13 cellular contexts compared by ENCODE assay signal in genomic region chr2:27041708-27042107, GRCh38. TPM values are rescaled to one million over a fixed set of nuclear protein-coding genes. Genes with fewer than 3 reads are reported as not detected.
DNase-seq lines count a peak whose midpoint lies in the region; ATAC-seq and TF ChIP-seq lines count a peak whose summit lies in the region.
"Had no signal": no experiment of that assay in that cellular context is flagged by ENCODE, and none has a peak within 500 bp of the region (broad histone marks: within the 10 kb centered on the region; RNA-seq: fewer than 3 reads in every experiment).

No MANE protein-coding gene starts in this region.

- no peaks in the 10 kb centered on the region for H3K9me2 ChIP-seq in SK-N-SH

- peak overlapping the region; percentile 50 for H3K4me2 ChIP-seq in parathyroid adenoma (ENCODE audit: low read length)
- H3K4me2 ChIP-seq in SK-N-SH: no peak overlapping the region

- peaks cover 6% of the 10 kb centered on the region for H3K36me3 Mint-ChIP-seq in T-helper 17 cell (ENCODE audit: low read depth)

- no peaks in the 10 kb centered on the region for H4K20me1 ChIP-seq in SK-N-SH (ENCODE audit: insufficient read depth)

- H3K4me1 Mint-ChIP-seq in T-helper 17 cell: peaks cover 5% of the 10 kb centered on the region

- H3K9me3 ChIP-seq in T-helper 17 cell (ENCODE audit: control insufficient read depth, low read length, poor library complexity, severe bottlenecking): no peaks in the 10 kb centered on the region
- no peaks in the 10 kb centered on the region for H3K9me3 ChIP-seq in parathyroid adenoma (ENCODE audit: control insufficient read depth, low read length)
- no peaks in the 10 kb centered on the region for H3K9me3 ChIP-seq in right lobe of liver
- no peaks in the 10 kb centered on the region for H3K9me3 ChIP-seq in SK-N-SH

- no peak for TF ChIP-seq CTCF in parathyroid adenoma (IDR thresholded peaks at IDR 0.05)
- TF ChIP-seq CTCF in right lobe of liver (IDR thresholded peaks at IDR 0.05): no peak
- TF ChIP-seq CTCF in SK-N-SH (IDR thresholded peaks at IDR 0.05): no peak

- POLR2A ChIA-PET in SK-N-SH (lab: Yijun Ruan, JAX): no interaction called here

- peak overlapping the region; percentile 68 for H3K27ac Mint-ChIP-seq in T-helper 17 cell

- intact Hi-C loops in right lobe of liver (cut with DNase I): no loop called here

- H3K9ac ChIP-seq in parathyroid adenoma (no peak overlapping the region), SK-N-SH (no peak overlapping the region)

- peaks cover 15% of the 10 kb centered on the region for H3F3A ChIP-seq in SK-N-SH (replicated peaks; ENCODE audit: insufficient read depth)

- H3K27ac ChIP-seq in parathyroid adenoma: peak overlapping the region; percentile 72
- no peak overlapping the region for H3K27ac ChIP-seq in right lobe of liver
- H3K27ac ChIP-seq in SK-N-SH (ENCODE audit: low read depth in 2 of 2, low read length in 1 of 2): no peak overlapping the region

- peak; percentile 63 for DNase-seq in EH (ENCODE audit: low read depth)
- DNase-seq in T-helper 17 cell: no peak
- DNase-seq in DMS53 (lab: John Stamatoyannopoulos, UW): no peak
- no peak for DNase-seq in right lobe of liver
- no peak for DNase-seq in cortex of kidney (lab: John Stamatoyannopoulos, UW)
- no peak for DNase-seq in SK-N-SH
- DNase-seq: activated T-cell treated with anti-CD3 and anti-CD28 coated beads, Interleukin-2, amount 50 U/mL, for 48 hours; DMS 273 treated with DMSO at 0.1 percent for 48 hours; GOT3; NCI-H1436 treated with DMSO at 0.1 percent for 48 hours; T1000 had no signal

- TF ChIP-seq RAD21 in SK-N-SH (IDR thresholded peaks at IDR 0.05; ENCODE audit: low read length): no peak

- WGBS in right lobe of liver (ENCODE audit: insufficient coverage, low coverage, low lambda C conversion rate, missing lambda C conversion rate): 74% methylated on average over 5 of the region's 5 CpGs
- WGBS in SK-N-SH (ENCODE audit: low lambda C conversion rate): 90% methylated on average over 5 of the region's 5 CpGs

- H3K4me3 Mint-ChIP-seq in T-helper 17 cell: no peak overlapping the region

- H3K4me1 ChIP-seq in parathyroid adenoma (peaks cover 14% of the 10 kb centered on the region), right lobe of liver (no peaks in the 10 kb centered on the region), SK-N-SH (ENCODE audit: control insufficient read depth in 1 of 2, insufficient read depth in 2 of 2, low read depth in 1 of 2, low read length in 1 of 2) (peaks cover 0 to 7% of the 10 kb centered on the region in 2 experiments; a peak in 1 of 4 replicates)

- H3K27me3 Mint-ChIP-seq in T-helper 17 cell: no peaks in the 10 kb centered on the region

- H3K36me3 ChIP-seq in parathyroid adenoma (ENCODE audit: control insufficient read depth, insufficient read depth, low read length): no peaks in the 10 kb centered on the region
- peaks cover 5 to 53% (median 30%) of the 10 kb centered on the region in 4 donors for H3K36me3 ChIP-seq in right lobe of liver
- peaks cover 10 to 62% of the 10 kb centered on the region in 2 experiments for H3K36me3 ChIP-seq in SK-N-SH (replicated peaks in 1 of 2; ENCODE audit: control insufficient read depth in 1 of 2, insufficient read depth in 2 of 2, low read length in 1 of 2)

- TF ChIP-seq POLR2A in right lobe of liver (IDR thresholded peaks at IDR 0.05): no peak

- CTCF ChIA-PET in SK-N-SH (lab: Yijun Ruan, JAX): interaction anchor here (1.3 to 2.2 kb wide), 3 partner anchors 9 to 80 kb away, joined by 4 to 9 read pairs (median 6); partner anchors contain the start of gene AGBL5

- no peak for TF ChIP-seq EP300 in SK-N-SH (IDR thresholded peaks at IDR 0.05; ENCODE audit: borderline replicate concordance in 1 of 2, low read depth in 1 of 2, low read length in 1 of 2)

- H3K4me3 ChIP-seq in parathyroid adenoma (ENCODE audit: low read depth, low read length) (peak overlapping the region; percentile 23), right lobe of liver (no peak overlapping the region), SK-N-SH (ENCODE audit: low read depth in 2 of 2, low read length in 1 of 2) (no peak overlapping the region)

- H3K79me2 ChIP-seq in parathyroid adenoma (no peaks in the 10 kb centered on the region), SK-N-SH (ENCODE audit: insufficient read depth) (no peaks in the 10 kb centered on the region; the same call in 1 of the 2 replicates)

- H3K27me3 ChIP-seq in parathyroid adenoma (ENCODE audit: control insufficient read depth, insufficient read depth, low read length) (no peaks in the 10 kb centered on the region), right lobe of liver (no peaks in the 10 kb centered on the region), SK-N-SH (ENCODE audit: insufficient read depth) (no peaks in the 10 kb centered on the region)

- H2AFZ ChIP-seq in parathyroid adenoma (peak overlapping the region; percentile 26), SK-N-SH (ENCODE audit: low read depth) (no peak overlapping the region)

- peak; percentile 7 for ATAC-seq in GM21737 (IDR thresholded peaks at IDR 0.05; ENCODE audit: unreplicated experiment)
- no peak for ATAC-seq in T-helper 17 cell
- ATAC-seq in right lobe of liver: no peak

TF ChIP-seq in SK-N-SH, 30 proteins besides CTCF, POLR2A, EP300 and RAD21:
- TF ChIP-seq TCF12 (IDR thresholded peaks at IDR 0.05) (no peak), FOXM1 (IDR thresholded peaks at IDR 0.05; ENCODE audit: low read depth) (no peak), USF1 (IDR thresholded peaks at IDR 0.05; ENCODE audit: borderline replicate concordance, low read depth) (no peak), SIN3A (IDR thresholded peaks at IDR 0.05; ENCODE audit: borderline replicate concordance, low read depth, low read length) (no peak), NFIC (IDR thresholded peaks at IDR 0.05; ENCODE audit: borderline replicate concordance) (no peak), POLR2AphosphoS5 (IDR thresholded peaks at IDR 0.05; ENCODE audit: low read depth, low read length) (no peak), MAX (IDR thresholded peaks at IDR 0.05; ENCODE audit: low read depth) (no peak), MEF2A (IDR thresholded peaks at IDR 0.05; ENCODE audit: borderline replicate concordance, low read depth) (no peak), TEAD4 (IDR thresholded peaks at IDR 0.05; ENCODE audit: borderline replicate concordance, insufficient read depth) (no peak), YY1 (IDR thresholded peaks at IDR 0.05; ENCODE audit: low read depth) (no peak), TAF1 (IDR thresholded peaks at IDR 0.05; ENCODE audit: borderline replicate concordance, low read depth, low read length) (no peak), FOSL2 (IDR thresholded peaks at IDR 0.05; ENCODE audit: borderline replicate concordance, low read depth) (no peak), SMC3 (IDR thresholded peaks at IDR 0.05; ENCODE audit: low read depth, low read length) (no peak), RFX5 (IDR thresholded peaks at IDR 0.05; ENCODE audit: low read length) (no peak), CHD2 (IDR thresholded peaks at IDR 0.05; ENCODE audit: low read length, partially characterized antibody) (no peak)

RNA-seq across cellular contexts. Expression of gene TMEM214, which starts 8.9 kb away (rescaled TPM):
- total RNA-seq in T-helper 17 cell (10 to 100 TPM; 42.4 to 47.3 TPM), right lobe of liver (10 to 100 TPM; 29.1 to 62.7 (median 50.0) TPM)
- polyA plus RNA-seq in SK-N-SH (2012; rRNA removed): 69.4 and 80.2 TPM in 2 replicates
- polyA plus RNA-seq in SK-N-SH (2012; cell fraction: cytosol; rRNA removed): 25.4 and 37.4 TPM in 2 replicates
- polyA plus RNA-seq in SK-N-SH (2012; cell fraction: nucleus; rRNA removed): 176 and 217 TPM in 2 replicates

RNA-seq across cellular contexts. Expression of gene AGBL5, which starts 9.8 kb away (rescaled TPM):
- total RNA-seq in T-helper 17 cell: 10 to 100 TPM in 1 of 2 donors, 1 to 10 TPM in 1; 8.9 to 10.7 TPM
- total RNA-seq in right lobe of liver: 1 to 10 TPM; 3.9 to 7.4 (median 6.4) TPM
- 45.5 and 47.8 TPM in 2 replicates for polyA plus RNA-seq in SK-N-SH (2012; rRNA removed)
- 32.0 and 43.2 TPM in 2 replicates for polyA plus RNA-seq in SK-N-SH (2012; cell fraction: cytosol; rRNA removed)
- polyA plus RNA-seq in SK-N-SH (2012; cell fraction: nucleus; rRNA removed): 33.7 and 37.7 TPM in 2 replicates

RNA-seq across cellular contexts. Expression of gene OST4, which starts 29.7 kb away (rescaled TPM):
- total RNA-seq in T-helper 17 cell: 100 to 1,000 TPM; 284 to 371 TPM
- 100 to 1,000 TPM; 144 to 182 (median 161) TPM for total RNA-seq in right lobe of liver
- 876 and 1,851 TPM in 2 replicates for polyA plus RNA-seq in SK-N-SH (2012; rRNA removed)
- polyA plus RNA-seq in SK-N-SH (2012; cell fraction: cytosol; rRNA removed): 1,232 and 1,463 TPM in 2 replicates
- polyA plus RNA-seq in SK-N-SH (2012; cell fraction: nucleus; rRNA removed): 356 and 431 TPM in 2 replicates

RNA-seq across cellular contexts. Expression of gene EMILIN1, which starts 36.7 kb away (rescaled TPM):
- 1 to 10 TPM in 1 of 2 donors, under 1 TPM in 1; 0.32 to 1.7 TPM for total RNA-seq in T-helper 17 cell
- 10 to 100 TPM in 5 of 6 experiments, 1 to 10 TPM in 1; 7.2 to 26.1 (median 21.0) TPM for total RNA-seq in right lobe of liver
- polyA plus RNA-seq in SK-N-SH (2012; rRNA removed): 184 and 286 TPM in 2 replicates
- 96.2 and 169 TPM in 2 replicates for polyA plus RNA-seq in SK-N-SH (2012; cell fraction: cytosol; rRNA removed)
- polyA plus RNA-seq in SK-N-SH (2012; cell fraction: nucleus; rRNA removed): 206 and 267 TPM in 2 replicates

RNA-seq across cellular contexts. Expression of gene KHK, which starts 44.9 kb away (rescaled TPM):
- total RNA-seq in T-helper 17 cell: 1 to 10 TPM; 4.5 to 5.4 TPM
- total RNA-seq in right lobe of liver: 100 to 1,000 TPM; 101 to 283 (median 206) TPM
- 6.5 and 10.3 TPM in 2 replicates for polyA plus RNA-seq in SK-N-SH (2012; rRNA removed)
- polyA plus RNA-seq in SK-N-SH (2012; cell fraction: cytosol; rRNA removed): 5.2 and 7.6 TPM in 2 replicates
- polyA plus RNA-seq in SK-N-SH (2012; cell fraction: nucleus; rRNA removed): 12.4 and 21.0 TPM in 2 replicates
